ENCODE assay signal across 8 cellular contexts in the genomic region with DNA sequence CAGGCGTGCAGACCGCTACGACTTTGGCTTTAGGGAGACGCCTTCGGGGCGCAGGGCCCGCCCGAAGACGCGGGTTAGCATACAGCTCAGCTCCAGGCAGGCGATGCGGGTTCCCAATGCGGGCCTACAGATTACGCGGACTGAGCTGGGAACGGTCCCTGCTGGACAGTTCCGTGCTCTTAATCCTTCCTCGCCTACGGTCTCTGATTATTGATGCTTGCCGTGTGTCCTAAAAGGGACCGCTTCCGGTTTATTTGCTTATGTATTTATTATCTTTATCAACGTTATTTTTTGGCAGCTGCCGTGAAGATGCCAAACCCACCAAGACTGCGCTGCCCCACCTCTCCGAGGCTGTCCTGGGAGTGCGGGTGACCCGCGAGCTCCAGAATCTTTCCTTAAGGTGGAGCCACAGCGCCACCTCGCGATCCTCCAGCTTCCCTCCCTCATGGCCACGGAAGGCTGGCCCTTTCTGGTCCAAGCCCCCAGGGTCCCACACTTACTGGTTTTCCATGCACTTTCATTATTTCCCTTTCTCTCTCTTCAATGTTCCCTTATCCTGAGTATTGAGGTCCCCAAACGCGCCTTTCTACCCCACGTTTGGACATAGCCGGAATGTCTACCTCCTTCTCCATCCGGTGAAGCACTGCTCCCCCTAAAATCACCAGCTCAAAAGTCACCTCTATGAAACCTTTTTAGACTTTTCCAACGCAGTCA. TPM values are rescaled to one million over a fixed set of nuclear protein-coding genes. Genes with fewer than 3 reads are reported as not detected.
DNase-seq lines count a peak whose midpoint lies in the region; ATAC-seq lines count a peak whose summit lies in the region.

No MANE protein-coding gene starts in this region.

- H3K27ac Mint-ChIP-seq in naive thymus-derived CD4-positive, alpha-beta T cell, result peak overlapping the region in 2 of 9 donors; percentile 36 to 61

- CTCF ChIA-PET in naive thymus-derived CD4-positive, alpha-beta T cell (lab: Charles Lee), result interaction anchor here (0.6 to 5.2 kb wide), 26 partner anchors 9 to 1158 kb away, joined by 3 to 246 read pairs (median 4); no protein-coding TSS in a partner anchor

- H3K4me3 Mint-ChIP-seq in naive thymus-derived CD4-positive, alpha-beta T cell, result peak overlapping the region; percentile 76 to 95 (median 88)

- no peaks in the 10 kb centered on the region for H3K36me3 Mint-ChIP-seq in naive thymus-derived CD4-positive, alpha-beta T cell

- peaks cover 0 to 3% (median 0%) of the 10 kb centered on the region in 11 donors for H3K9me3 Mint-ChIP-seq in naive thymus-derived CD4-positive, alpha-beta T cell

- H3K4me1 Mint-ChIP-seq in naive thymus-derived CD4-positive, alpha-beta T cell, result peaks cover 8 to 28% (median 24%) of the 10 kb centered on the region in 7 donors

- no peaks in the 10 kb centered on the region for H3K9me3 ChIP-seq in naive thymus-derived CD4-positive, alpha-beta T cell (ENCODE audit: control insufficient read depth in 2 of 3, low read length in 3 of 3)

- peaks cover 0 to 16% of the 10 kb centered on the region in 2 donors for H3K4me1 ChIP-seq in naive thymus-derived CD4-positive, alpha-beta T cell (ENCODE audit: control insufficient read depth in 2 of 2, insufficient read depth in 2 of 2, low read length in 2 of 2)

- peaks cover 48 to 80% (median 60%) of the 10 kb centered on the region in 5 donors for H3K27me3 Mint-ChIP-seq in naive thymus-derived CD4-positive, alpha-beta T cell

- peak; percentile 61 for ATAC-seq in GM18868 (IDR thresholded peaks at IDR 0.05; ENCODE audit: unreplicated experiment)
- ATAC-seq in HG03103 (IDR thresholded peaks at IDR 0.05; ENCODE audit: low read depth, unreplicated experiment), result peak; percentile 42
- ATAC-seq in esophagus mucosa, result peak; percentile 76
- ATAC-seq in naive thymus-derived CD4-positive, alpha-beta T cell, result peak; percentile 80
- peak; percentile 77 for ATAC-seq in stimulated activated naive CD8-positive, alpha-beta T cell treated with anti-CD3 and anti-CD28 coated beads, Interleukin-15, Interleukin-2, amounts not matched to agents 100 U/mL and 50 U/mL, for 24 hours

- H3K36me3 ChIP-seq in naive thymus-derived CD4-positive, alpha-beta T cell (ENCODE audit: control insufficient read depth in 2 of 3, insufficient read depth in 3 of 3, low read length in 3 of 3), result no peaks in the 10 kb centered on the region

- peak; percentile 89 for DNase-seq in AG20443 (ENCODE audit: low spot score)
- DNase-seq in NCI-H82 (lab: John Stamatoyannopoulos, UW), result peak; percentile 86
- DNase-seq in activated CD8-positive, alpha-beta memory T cell treated with anti-CD3 and anti-CD28 coated beads, Interleukin-2, amount 50 U/mL, for 48 hours, result peak; percentile 89
- DNase-seq in naive thymus-derived CD4-positive, alpha-beta T cell, result peak; percentile 40 to 73 (median 60)
- DNase-seq in stimulated activated naive CD8-positive, alpha-beta T cell treated with anti-CD3 and anti-CD28 coated beads, Interleukin-15, Interleukin-2, amounts not matched to agents 100 U/mL and 50 U/mL, for 24 hours, result peak; percentile 80

- POLR2A ChIA-PET in naive thymus-derived CD4-positive, alpha-beta T cell (lab: Charles Lee), result interaction anchor here (1.7 kb wide), 1 partner anchor 411 kb away, joined by 23 read pairs; no protein-coding TSS in a partner anchor

- intact Hi-C loops in naive thymus-derived CD4-positive, alpha-beta T cell (cut with micrococcal nuclease), result loop anchor here (1.0 to 10.0 kb wide), 13 partner anchors 26 to 1364 kb away; a partner anchor contains a TSS

- peaks cover 6 to 26% of the 10 kb centered on the region in 2 donors for H3K27me3 ChIP-seq in naive thymus-derived CD4-positive, alpha-beta T cell (ENCODE audit: control insufficient read depth in 2 of 2, insufficient read depth in 2 of 2, low read length in 2 of 2)

- H3K4me3 ChIP-seq in naive thymus-derived CD4-positive, alpha-beta T cell (ENCODE audit: low read length), result peak overlapping the region; percentile 56

- no peak overlapping the region for H3K27ac ChIP-seq in naive thymus-derived CD4-positive, alpha-beta T cell (ENCODE audit: low read depth, low read length)

RNA-seq across cellular contexts. Expression of a gene that starts 7.0 kb away (rescaled TPM):
- 2.3 TPM for total RNA-seq in esophagus mucosa
- total RNA-seq in naive thymus-derived CD4-positive, alpha-beta T cell, result 1 to 10 TPM in 1 of 5 experiments, under 1 TPM in 3, not detected in 1; 0.22 to 1.4 (median 0.47) TPM
- polyA plus RNA-seq in naive thymus-derived CD4-positive, alpha-beta T cell, result not detected
